In the genomic region with DNA sequence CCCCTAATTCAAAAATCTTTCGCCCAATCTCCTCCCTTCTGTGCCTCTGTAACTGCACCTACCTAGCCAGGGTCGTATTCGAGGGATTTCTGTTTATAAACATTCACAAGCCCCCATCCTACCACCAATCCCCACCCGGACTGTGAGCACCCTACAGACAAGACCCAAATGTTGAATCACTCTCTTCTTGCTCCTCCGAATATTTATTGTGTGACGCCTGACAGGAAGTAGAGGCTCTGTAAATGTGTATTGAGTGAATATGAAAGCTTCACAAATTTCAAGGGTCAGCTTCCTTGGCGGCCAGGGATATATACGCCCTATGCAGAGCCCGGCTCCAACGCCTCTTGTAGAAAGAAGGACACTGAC, we compare ENCODE assay signal across 8 cellular contexts. TPM values are rescaled to one million over a fixed set of nuclear protein-coding genes. Genes with fewer than 3 reads are reported as not detected.
DNase-seq lines count a peak whose midpoint lies in the region; ATAC-seq and TF ChIP-seq lines count a peak whose summit lies in the region.

No MANE protein-coding gene starts in this region.

- no peaks in the 10 kb centered on the region for H4K20me1 ChIP-seq in OCI-LY1 (ENCODE audit: insufficient read depth, low read length)

- H3K9me2 ChIP-seq in OCI-LY1 (ENCODE audit: low read depth, low read length), result no peaks in the 10 kb centered on the region

- peak overlapping the region; percentile 98 for H3K27ac Mint-ChIP-seq in activated CD4-positive, alpha-beta T cell treated with anti-CD3 and anti-CD28 coated beads, Interleukin-2, amount 10 ng/mL, durations not matched to agents 24 days and 14 days

- 0 out of 2 replicates have a peak, but pooled peaks cover 5% of the 10 kb centered on the region for H3K79me2 ChIP-seq in OCI-LY1 (ENCODE audit: insufficient read depth, low read length)

- H3K36me3 ChIP-seq in OCI-LY1 (ENCODE audit: insufficient read depth, low read length) (peaks cover 15% of the 10 kb centered on the region; the same call in 1 of the 2 replicates), prostate gland (no peaks in the 10 kb centered on the region)

- H3K27me3 Mint-ChIP-seq in activated CD4-positive, alpha-beta T cell treated with anti-CD3 and anti-CD28 coated beads, Interleukin-2, amount 10 ng/mL, durations not matched to agents 24 days and 14 days, result peaks cover 9% of the 10 kb centered on the region

- H3K9me3 ChIP-seq in OCI-LY1 (ENCODE audit: low read length) (no peaks in the 10 kb centered on the region), prostate gland (no peaks in the 10 kb centered on the region)

- H3K4me1 ChIP-seq in OCI-LY1 (ENCODE audit: insufficient read depth, low read length, severe bottlenecking) (peaks cover 24% of the 10 kb centered on the region), prostate gland (replicated peaks) (no peaks in the 10 kb centered on the region), foreskin keratinocyte (peaks cover 4% of the 10 kb centered on the region)

- 24% methylated on average over 10 of the region's 10 CpGs for WGBS in prostate gland

- H3K4me1 Mint-ChIP-seq in activated CD4-positive, alpha-beta T cell treated with anti-CD3 and anti-CD28 coated beads, Interleukin-2, amount 10 ng/mL, durations not matched to agents 24 days and 14 days, result peaks cover 40% of the 10 kb centered on the region

- DNase-seq in activated CD4-positive, alpha-beta T cell treated with anti-CD3 and anti-CD28 coated beads, Interleukin-2, amount 10 ng/mL, durations not matched to agents 24 days and 14 days, result no peak
- DNase-seq in activated CD4-positive, alpha-beta T cell treated with anti-CD3 and anti-CD28 coated beads for 4 hours, result no peak
- DNase-seq in epithelial cell of prostate (ENCODE audit: low read depth, low spot score), result no peak
- no peak for DNase-seq in prostate gland (ENCODE audit: low spot score)
- DNase-seq in dedifferentiated amniotic fluid mesenchymal stem cell (ENCODE audit: extremely low spot score), result no peak
- no peak for DNase-seq in NK-92 (lab: John Stamatoyannopoulos, UW; ENCODE audit: unreplicated experiment)
- DNase-seq in foreskin keratinocyte, result no peak

- peak overlapping the region; percentile 76 for H3K9ac ChIP-seq in OCI-LY1 (ENCODE audit: low read length)

- H3K27me3 ChIP-seq in OCI-LY1 (ENCODE audit: insufficient read depth, low read length) (no peaks in the 10 kb centered on the region), prostate gland (replicated peaks; ENCODE audit: insufficient read depth) (no peaks in the 10 kb centered on the region), foreskin keratinocyte (peaks cover 21% of the 10 kb centered on the region)

- no peak overlapping the region for H2AFZ ChIP-seq in OCI-LY1 (ENCODE audit: low read length)

- no peak for ATAC-seq in foreskin keratinocyte

- no peaks in the 10 kb centered on the region for H3F3A ChIP-seq in OCI-LY1 (ENCODE audit: insufficient read depth, low read length)

- H3K4me2 ChIP-seq in OCI-LY1 (ENCODE audit: low read length), result peak overlapping the region; percentile 82

- intact Hi-C loops in activated CD4-positive, alpha-beta T cell treated with anti-CD3 and anti-CD28 coated beads, Interleukin-2, amount 10 ng/mL, durations not matched to agents 24 days and 14 days (cut with micrococcal nuclease), result loop anchor here (10.0 kb wide), 1 partner anchor 201 kb away; no protein-coding TSS in a partner anchor
- intact Hi-C loops in prostate gland (cut with DNase I), result no loop called here

- peak overlapping the region; percentile 46 for H3K27ac ChIP-seq in OCI-LY1 (ENCODE audit: low read depth, low read length, poor library complexity, severe bottlenecking)
- peak overlapping the region; percentile 64 for H3K27ac ChIP-seq in epithelial cell of prostate
- H3K27ac ChIP-seq in prostate gland, result peak overlapping the region; percentile 97
- H3K27ac ChIP-seq in foreskin keratinocyte, result no peak overlapping the region

- TF ChIP-seq CTCF in OCI-LY1 (IDR thresholded peaks at IDR 0.05; ENCODE audit: low read length) (no peak), prostate gland (IDR thresholded peaks at IDR 0.05) (no peak), foreskin keratinocyte (conservative IDR thresholded peaks at IDR 0.05) (no peak)

- H3K4me3 Mint-ChIP-seq in activated CD4-positive, alpha-beta T cell treated with anti-CD3 and anti-CD28 coated beads, Interleukin-2, amount 10 ng/mL, durations not matched to agents 24 days and 14 days, result peak overlapping the region; percentile 88

- no peak for TF ChIP-seq POLR2A in prostate gland (IDR thresholded peaks at IDR 0.05)

- H3K9me3 Mint-ChIP-seq in activated CD4-positive, alpha-beta T cell treated with anti-CD3 and anti-CD28 coated beads, Interleukin-2, amount 10 ng/mL, durations not matched to agents 24 days and 14 days, result no peaks in the 10 kb centered on the region

- peak overlapping the region; percentile 78 for H3K4me3 ChIP-seq in OCI-LY1 (ENCODE audit: low read depth, low read length, poor library complexity, severe bottlenecking)
- peak overlapping the region; percentile 69 to 89 for H3K4me3 ChIP-seq in prostate gland

- H3K36me3 Mint-ChIP-seq in activated CD4-positive, alpha-beta T cell treated with anti-CD3 and anti-CD28 coated beads, Interleukin-2, amount 10 ng/mL, durations not matched to agents 24 days and 14 days (ENCODE audit: low read depth), result peaks cover 22% of the 10 kb centered on the region

RNA-seq across cellular contexts. Expression of gene BDH1, which starts 1.6 kb away (rescaled TPM):
- 124 and 133 TPM in 2 replicates for total RNA-seq in activated CD4-positive, alpha-beta T cell treated with anti-CD3 and anti-CD28 coated beads, Interleukin-2, amount 10 ng/mL, durations not matched to agents 24 days and 14 days
- total RNA-seq in prostate gland, result 10 to 100 TPM; 41.1 to 84.3 TPM
- total RNA-seq in foreskin keratinocyte, result 19.9 and 27.8 TPM in 2 replicates
- 26.3 and 35.9 TPM in 2 replicates for polyA plus RNA-seq in foreskin keratinocyte
